22 cellular contexts compared by ENCODE assay signal in genomic region chr3:110685630-110686029, GRCh38.
DNase-seq lines count a peak whose midpoint lies in the region; ATAC-seq, FAIRE-seq and TF ChIP-seq lines count a peak whose summit lies in the region.
"Had no signal": no experiment of that assay in that cellular context is flagged by ENCODE, and none has a peak within 500 bp of the region (broad histone marks: within the 10 kb centered on the region; RNA-seq: fewer than 3 reads in every experiment).

No MANE protein-coding gene starts in this region.

- H3K27ac ChIP-seq in iPS DF 6.9 (ENCODE audit: low read length) = peak overlapping the region; percentile 99
- H3K27ac ChIP-seq in neural progenitor cell = no peak overlapping the region
- H3K27ac ChIP-seq: A549, HL-60 had no signal

- TF ChIP-seq CTCF in WTC11 (IDR thresholded peaks at IDR 0.05) = no peak
- TF ChIP-seq CTCF in neural progenitor cell (IDR thresholded peaks at IDR 0.05) = no peak
- no peak for TF ChIP-seq CTCF in foreskin fibroblast (IDR thresholded peaks at IDR 0.05; ENCODE audit: low read depth, low read length)

- H3K79me2 ChIP-seq in neural progenitor cell (ENCODE audit: low read depth) = no peaks in the 10 kb centered on the region

- H3K4me2 ChIP-seq in neural progenitor cell = peak overlapping the region; percentile 47
- H3K4me2 ChIP-seq: A549 had no signal

- H3F3A ChIP-seq in neural progenitor cell (ENCODE audit: low read depth) = peaks cover 8% of the 10 kb centered on the region

- no peak for FAIRE-seq in GM12891 (lab: Jason Lieb, UNC)
- FAIRE-seq: A549 had no signal

- no peaks in the 10 kb centered on the region for H4K20me1 ChIP-seq in neural progenitor cell (ENCODE audit: low read depth)

- H3K27me3 ChIP-seq in HAP-1 (ENCODE audit: low read depth) (no peaks in the 10 kb centered on the region), iPS DF 6.9 (ENCODE audit: control insufficient read depth, insufficient read depth, low read length) (no peaks in the 10 kb centered on the region), neural progenitor cell (no peaks in the 10 kb centered on the region)
- H3K27me3 ChIP-seq: BE2C had no signal

- H3K36me3 ChIP-seq in HAP-1 (replicated peaks) (no peaks in the 10 kb centered on the region), iPS DF 6.9 (ENCODE audit: control insufficient read depth, insufficient read depth, low read length) (no peaks in the 10 kb centered on the region), neural progenitor cell (no peaks in the 10 kb centered on the region)
- H3K36me3 ChIP-seq: BE2C had no signal

- H3K4me3 Mint-ChIP-seq in WTC11 (peak overlapping the region; percentile 30), neural progenitor cell (no peak overlapping the region)
- H3K4me3 Mint-ChIP-seq: CD4-positive, CD25-positive, alpha-beta regulatory T cell had no signal

- peak overlapping the region; percentile 89 for H3K27ac Mint-ChIP-seq in WTC11
- H3K27ac Mint-ChIP-seq in neural progenitor cell = peak overlapping the region; percentile 84
- H3K27ac Mint-ChIP-seq: CD4-positive, CD25-positive, alpha-beta regulatory T cell had no signal

- ATAC-seq in WTC11 (peak; percentile 86), GM21423 (IDR thresholded peaks at IDR 0.05; ENCODE audit: unreplicated experiment) (no peak)
- ATAC-seq: A549, HCT116 had no signal

- no peak for TF ChIP-seq POLR2A in GM12891 (IDR thresholded peaks at IDR 0.05; ENCODE audit: low read depth, low read length)

- H3K4me3 ChIP-seq in HAP-1 = no peak overlapping the region
- H3K4me3 ChIP-seq in iPS DF 6.9 (ENCODE audit: low read length) = no peak overlapping the region
- no peak overlapping the region for H3K4me3 ChIP-seq in neural progenitor cell
- H3K4me3 ChIP-seq in foreskin fibroblast (ENCODE audit: low read depth in 1 of 2, low read length in 2 of 2) = no peak overlapping the region
- H3K4me3 ChIP-seq: A549 had no signal

- H3K27me3 Mint-ChIP-seq in WTC11 (ENCODE audit: low read depth) (no peaks in the 10 kb centered on the region; the same call in 1 of the 2 replicates), neural progenitor cell (ENCODE audit: insufficient read depth, low read depth) (peaks cover 2% of the 10 kb centered on the region)

- POLR2A ChIA-PET in WTC11 (lab: Charles Lee) = no interaction called here

- no peak overlapping the region for H2AFZ ChIP-seq in neural progenitor cell (replicated peaks)

- no peak overlapping the region for H3K9ac ChIP-seq in neural progenitor cell

- in situ Hi-C loops in HAP-1 (cut with MboI; ENCODE audit: low sequenced_read_pairs) = no loop called here

- H3K9me3 Mint-ChIP-seq in WTC11 (peaks cover 13% of the 10 kb centered on the region), neural progenitor cell (peaks cover 2% of the 10 kb centered on the region)

- no CpG with 5 or more reads among the region's 4 CpGs for WGBS in iPS DF 6.9 (ENCODE audit: insufficient coverage, insufficient read length)

- no peaks in the 10 kb centered on the region for H3K9me3 ChIP-seq in HAP-1
- H3K9me3 ChIP-seq in iPS DF 6.9 (ENCODE audit: control insufficient read depth, insufficient read depth, low read length) = no peaks in the 10 kb centered on the region
- H3K9me3 ChIP-seq in neural progenitor cell (ENCODE audit: low read depth) = no peaks in the 10 kb centered on the region
- H3K9me3 ChIP-seq: A549, BE2C had no signal

- CTCF ChIA-PET in WTC11 (lab: Charles Lee) = no interaction called here

- H3K4me1 ChIP-seq in HAP-1 (peaks cover 20% of the 10 kb centered on the region), iPS DF 6.9 (ENCODE audit: control insufficient read depth, insufficient read depth, low read length) (peaks cover 4% of the 10 kb centered on the region; the same call in 1 of the 2 replicates), neural progenitor cell (peaks cover 14% of the 10 kb centered on the region)
- H3K4me1 ChIP-seq: A549, BE2C had no signal

- H3K4me1 Mint-ChIP-seq in WTC11 (peaks cover 62% of the 10 kb centered on the region), neural progenitor cell (peaks cover 17% of the 10 kb centered on the region)
- H3K4me1 Mint-ChIP-seq: CD4-positive, CD25-positive, alpha-beta regulatory T cell had no signal

- H3K36me3 Mint-ChIP-seq in WTC11 (peaks cover 19% of the 10 kb centered on the region), neural progenitor cell (no peaks in the 10 kb centered on the region)
- H3K36me3 Mint-ChIP-seq: CD4-positive, CD25-positive, alpha-beta regulatory T cell had no signal

- DNase-seq in HAP-1 (ENCODE audit: low spot score in 2 of 2) (peak; percentile 29 to 89), WTC11 (ENCODE audit: low spot score) (no peak), iPS DF 6.9 (ENCODE audit: low read depth, low spot score) (peak; percentile 54), neural progenitor cell (ENCODE audit: low spot score) (peak; percentile 4), foreskin fibroblast (no peak), 8988T (no peak), GM12891 (ENCODE audit: insufficient read length, low spot score) (no peak)
- DNase-seq: BE2C; CD4-positive, CD25-positive, alpha-beta regulatory T cell; EL; GF-D8; Karpas-422; NCI-H1694; NCI-H2081; NCI-H2171 treated with DMSO at 0.1 percent for 48 hours; NCI-H446; NCI-H526; Right ventricle myocardium superior had no signal

TF ChIP-seq in WTC11, 78 proteins besides CTCF, POLR2A, EP300 and RAD21 (continues in another document):
- TF ChIP-seq MLX (CRISPR knock-in tag; IDR thresholded peaks at IDR 0.05) (no peak), FOXK1 (CRISPR knock-in tag; IDR thresholded peaks at IDR 0.05) (0 out of 2 replicates have a peak, but pooled peaks have one; percentile 29), PRRX2 (CRISPR knock-in tag; IDR thresholded peaks at IDR 0.05) (no peak), ETV6 (CRISPR knock-in tag; IDR thresholded peaks at IDR 0.05) (no peak), HMGXB4 (CRISPR knock-in tag; IDR thresholded peaks at IDR 0.05) (0 out of 2 replicates have a peak, but pooled peaks have one; percentile 26), ZNF232 (CRISPR knock-in tag; IDR thresholded peaks at IDR 0.05) (no peak), TEAD1 (CRISPR knock-in tag; IDR thresholded peaks at IDR 0.05) (peak; percentile 58; the same call in 1 of the 2 replicates)

TF ChIP-seq in GM12891, 5 proteins besides CTCF, POLR2A, EP300 and RAD21:
- TF ChIP-seq POLR2AphosphoS5 (IDR thresholded peaks at IDR 0.05; ENCODE audit: low read depth, low read length) (no peak), POU2F2 (IDR thresholded peaks at IDR 0.05; ENCODE audit: low read depth, low read length) (no peak), PAX5 (IDR thresholded peaks at IDR 0.05; ENCODE audit: insufficient read depth, low read length, severe bottlenecking) (no peak), SPI1 (IDR thresholded peaks at IDR 0.05; ENCODE audit: low read depth, low read length) (no peak), TAF1 (IDR thresholded peaks at IDR 0.05; ENCODE audit: low read depth, low read length) (no peak)

Comparison
In these comparisons a context has a peak if more than half of its experiments do, and no peak if none do; other contexts are left out.
1. DNase-seq: peak in HAP-1 (2 of 2), iPS DF 6.9 (single experiment) and neural progenitor cell (single experiment); none in WTC11 (single experiment), foreskin fibroblast (0 of 2), 8988T (single experiment) and GM12891 (single experiment).